In the genomic region with DNA sequence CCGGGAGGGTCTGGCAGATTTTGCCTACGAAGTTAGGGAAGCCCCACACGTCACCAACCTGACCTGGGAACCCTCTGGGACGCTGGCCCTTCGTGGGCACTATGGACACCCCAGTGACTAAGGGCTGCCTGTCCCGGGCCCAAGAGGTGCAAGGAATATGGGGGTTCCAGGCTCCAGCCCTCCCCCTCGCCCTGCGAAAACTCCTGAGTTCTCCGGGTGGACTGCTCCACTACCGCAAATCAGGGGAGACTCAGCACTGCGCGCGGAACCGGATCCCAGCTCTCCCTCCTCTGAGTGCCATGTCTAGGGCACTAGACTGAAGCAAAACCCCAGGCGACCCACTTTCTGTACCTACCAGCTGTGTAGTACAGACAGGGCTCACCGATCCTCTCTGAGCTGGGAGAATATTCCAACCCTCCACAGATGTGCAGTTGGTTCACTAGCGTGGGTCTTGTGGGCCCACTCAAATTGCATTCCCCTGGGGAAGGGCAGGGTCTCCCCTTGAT, we compare ENCODE assay signal across 7 cellular contexts. TPM values are rescaled to one million over a fixed set of nuclear protein-coding genes. Genes with fewer than 3 reads are reported as not detected.
A peak's percentile ranks its signal among the peaks of the same experiment; 100 is the strongest.
DNase-seq lines count a peak whose midpoint lies in the region; FAIRE-seq and TF ChIP-seq lines count a peak whose summit lies in the region.

A gene with protein sequence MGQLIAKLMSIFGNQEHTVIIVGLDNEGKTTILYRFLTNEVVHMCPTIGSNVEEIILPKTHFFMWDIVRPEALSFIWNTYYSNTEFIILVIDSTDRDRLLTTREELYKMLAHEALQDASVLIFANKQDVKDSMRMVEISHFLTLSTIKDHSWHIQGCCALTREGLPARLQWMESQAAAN (minus strand): TSS at position 318 of the 506 bp plus-strand sequence. CDS start 401 bp downstream, outside the sequence.

- H3K56ac ChIP-seq in H9 (ENCODE audit: insufficient read length, low read depth, low read length) = no peak within 1 kb of the TSS

- peak within 1 kb of the TSS; percentile 82 for H3K4me2 ChIP-seq in H9 (ENCODE audit: insufficient read depth, insufficient read length, low read length)

- FAIRE-seq in small intestine (lab: Jason Lieb, UNC) = no peak

- H3K27ac ChIP-seq in H9 (ENCODE audit: insufficient read length, low read depth, low read length) = no peak within 1 kb of the TSS
- no peak within 1 kb of the TSS for H3K27ac ChIP-seq in small intestine (ENCODE audit: low read depth in 1 of 2, low read length in 1 of 2)

- no peak within 1 kb of the TSS for H2BK120ac ChIP-seq in H9 (ENCODE audit: low read depth, low read length, poor library complexity, severe bottlenecking)

- H3K27me3 Mint-ChIP-seq in H9 (ENCODE audit: low read depth) = peaks cover 40% of the 10 kb centered on the region
- peaks cover 30% of the 10 kb centered on the region for H3K27me3 Mint-ChIP-seq in activated T-helper 2 cell treated with anti-CD3 and anti-CD28 coated beads, Interferon-gamma antibody, Interleukin-2, Interleukin-4, amounts not matched to agents 10 μg/mL and 5 μg/mL and 100 μg/mL, durations not matched to agents 14 hours and 24 hours and 36 hours (ENCODE audit: low read depth)
- H3K27me3 Mint-ChIP-seq in immature natural killer cell (ENCODE audit: low read depth in 3 of 3) = peaks cover 2 to 9% (median 3%) of the 10 kb centered on the region in 3 donors

- no peak within 1 kb of the TSS for H2BK5ac ChIP-seq in H9 (ENCODE audit: insufficient read length, low read length)

- no peak for TF ChIP-seq CTCF in H9 (conservative IDR thresholded peaks at IDR 0.05)

- no CpG with 5 or more reads among the region's 17 CpGs for WGBS in H9 (ENCODE audit: extremely low coverage, insufficient read length, low lambda C conversion rate)
- 62 to 82% (median 80%) methylated on average over 17 of the region's 17 CpGs for WGBS in small intestine, 3 donors

- H3T11ph ChIP-seq in H9 (ENCODE audit: low read length) = no peak within 1 kb of the TSS

- H3K27me3 ChIP-seq in H9 (ENCODE audit: insufficient read depth, low read length) (peaks cover 10% of the 10 kb centered on the region; the same call in 1 of the 2 replicates), small intestine (ENCODE audit: control insufficient read depth in 2 of 2, insufficient read depth in 2 of 2, low read length in 2 of 2) (peaks cover 0 to 4% of the 10 kb centered on the region in 2 donors)

- peaks cover 9% of the 10 kb centered on the region for H3K23me2 ChIP-seq in H9 (ENCODE audit: insufficient read length, low read depth, low read length, poor library complexity, severe bottlenecking)

- H3K4me1 ChIP-seq in H9 (ENCODE audit: insufficient read depth, low read length) (no peaks in the 10 kb centered on the region), small intestine (ENCODE audit: control insufficient read depth in 2 of 2, insufficient read depth in 1 of 2, low read depth in 1 of 2, low read length in 1 of 2) (no peaks in the 10 kb centered on the region)

- peak within 1 kb of the TSS; percentile 0 to 42 for H3K4me3 ChIP-seq in small intestine (ENCODE audit: low read depth in 1 of 2, low read length in 2 of 2)

- H3K9me3 ChIP-seq in H9 (ENCODE audit: control insufficient read depth, low read depth, low read length) (no peaks in the 10 kb centered on the region), small intestine (ENCODE audit: control insufficient read depth, low read depth) (no peaks in the 10 kb centered on the region)

- no peaks in the 10 kb centered on the region for H4K20me1 ChIP-seq in H9 (ENCODE audit: control insufficient read depth, insufficient read depth, insufficient read length)

- H3K4me1 Mint-ChIP-seq in H9 (peaks cover 24 to 25% of the 10 kb centered on the region in 2 experiments), immature natural killer cell (peaks cover 35 to 42% of the 10 kb centered on the region in 2 donors)
- peaks cover 14% of the 10 kb centered on the region for H3K4me1 Mint-ChIP-seq in activated T-helper 2 cell treated with anti-CD3 and anti-CD28 coated beads, Interferon-gamma antibody, Interleukin-2, Interleukin-4, amounts not matched to agents 10 μg/mL and 5 μg/mL and 100 μg/mL, durations not matched to agents 14 hours and 24 hours and 36 hours (ENCODE audit: low read depth)

- no peak within 1 kb of the TSS for H4K5ac ChIP-seq in H9 (ENCODE audit: insufficient read length, low read depth, low read length)

- H2BK15ac ChIP-seq in H9 (ENCODE audit: low read depth, low read length) = no peak within 1 kb of the TSS

- no peaks in the 10 kb centered on the region for H3K79me2 ChIP-seq in H9 (ENCODE audit: insufficient read depth, low read length)

- H3K18ac ChIP-seq in H9 (ENCODE audit: insufficient read length, low read depth, low read length) = no peak within 1 kb of the TSS

- H3K14ac ChIP-seq in H9 (ENCODE audit: insufficient read depth, low read length) = no peak within 1 kb of the TSS

- H3K27ac Mint-ChIP-seq in H9 (no peak within 1 kb of the TSS; a peak in 1 of 7 replicates), immature natural killer cell (peak within 1 kb of the TSS; percentile 43 to 84 (median 78))
- no peak within 1 kb of the TSS for H3K27ac Mint-ChIP-seq in activated T-helper 2 cell treated with anti-CD3 and anti-CD28 coated beads, Interferon-gamma antibody, Interleukin-2, Interleukin-4, amounts not matched to agents 10 μg/mL and 5 μg/mL and 100 μg/mL, durations not matched to agents 14 hours and 24 hours and 36 hours

- H3K36me3 ChIP-seq in small intestine (ENCODE audit: control insufficient read depth in 2 of 2, insufficient read depth in 2 of 2, low read length in 2 of 2) = no peaks in the 10 kb centered on the region

- no peak within 1 kb of the TSS for H2BK20ac ChIP-seq in H9 (ENCODE audit: low read depth, low read length, poor library complexity, severe bottlenecking)

- peaks cover 4 to 8% of the 10 kb centered on the region in 2 experiments for H3K9me3 Mint-ChIP-seq in H9
- H3K9me3 Mint-ChIP-seq in activated T-helper 2 cell treated with anti-CD3 and anti-CD28 coated beads, Interferon-gamma antibody, Interleukin-2, Interleukin-4, amounts not matched to agents 10 μg/mL and 5 μg/mL and 100 μg/mL, durations not matched to agents 14 hours and 24 hours and 36 hours = peaks cover 3% of the 10 kb centered on the region
- no peaks in the 10 kb centered on the region for H3K9me3 Mint-ChIP-seq in immature natural killer cell

- H3K36me3 Mint-ChIP-seq in H9 (ENCODE audit: insufficient read depth in 1 of 3, low read depth in 3 of 3) (peaks cover 3 to 8% (median 7%) of the 10 kb centered on the region in 3 experiments; a peak in 5 of 7 replicates), immature natural killer cell (no peaks in the 10 kb centered on the region)
- H3K36me3 Mint-ChIP-seq in activated T-helper 2 cell treated with anti-CD3 and anti-CD28 coated beads, Interferon-gamma antibody, Interleukin-2, Interleukin-4, amounts not matched to agents 10 μg/mL and 5 μg/mL and 100 μg/mL, durations not matched to agents 14 hours and 24 hours and 36 hours (ENCODE audit: low read depth) = no peaks in the 10 kb centered on the region

- H3K4me3 Mint-ChIP-seq in H9 (peak within 1 kb of the TSS; percentile 82 to 96), immature natural killer cell (peak within 1 kb of the TSS; percentile 90 to 95 (median 92))
- H3K4me3 Mint-ChIP-seq in activated T-helper 2 cell treated with anti-CD3 and anti-CD28 coated beads, Interferon-gamma antibody, Interleukin-2, Interleukin-4, amounts not matched to agents 10 μg/mL and 5 μg/mL and 100 μg/mL, durations not matched to agents 14 hours and 24 hours and 36 hours (ENCODE audit: low read depth) = peak within 1 kb of the TSS; percentile 86

- no peak within 1 kb of the TSS for H3K9ac ChIP-seq in H9 (ENCODE audit: extremely low read depth, insufficient read length, low read length)

- no peak within 1 kb of the TSS for H2AFZ ChIP-seq in H9 (ENCODE audit: low read length)

- H4K91ac ChIP-seq in H9 (ENCODE audit: insufficient read length, low read depth, low read length) = no peak within 1 kb of the TSS

- H4K8ac ChIP-seq in H9 (replicated peaks; ENCODE audit: insufficient read length, low read depth, low read length) = no peak within 1 kb of the TSS

- intact Hi-C loops in activated T-helper 2 cell treated with anti-CD3 and anti-CD28 coated beads, Interferon-gamma antibody, Interleukin-2, Interleukin-4, amounts not matched to agents 10 μg/mL and 5 μg/mL and 100 μg/mL, durations not matched to agents 14 hours and 24 hours and 36 hours (cut with micrococcal nuclease) = loop anchor here (10.0 kb wide), 1 partner anchor 69 kb away; no protein-coding TSS in a partner anchor

- no peak within 1 kb of the TSS for H3K4ac ChIP-seq in H9 (ENCODE audit: low read depth, low read length)

- no peak within 1 kb of the TSS for H2AK5ac ChIP-seq in H9 (ENCODE audit: insufficient read length, low read length)

- H3K23ac ChIP-seq in H9 (ENCODE audit: insufficient read length, low read depth, low read length) = no peak within 1 kb of the TSS

- DNase-seq in H9 = no peak
- DNase-seq in activated T-helper 2 cell treated with anti-CD3 and anti-CD28 coated beads, Interferon-gamma antibody, Interleukin-2, Interleukin-4, amounts not matched to agents 10 μg/mL and 5 μg/mL and 100 μg/mL, durations not matched to agents 14 hours and 24 hours and 36 hours (ENCODE audit: low spot score) = no peak
- no peak for DNase-seq in immature natural killer cell
- DNase-seq in small intestine = no peak
- no peak for DNase-seq in activated gamma-delta T cell treated with Interleukin-2 at 50 U/mL for 16 hours
- no peak for DNase-seq in stimulated activated CD4-positive, alpha-beta T cell treated with anti-CD3 and anti-CD28 coated beads, Interleukin-4, amount 100 ng/mL, for 1 hour
- no peak for DNase-seq in NCI-H345 treated with DMSO at 0.1 percent for 48 hours (lab: John Stamatoyannopoulos, UW; ENCODE audit: unreplicated experiment)

- H2BK12ac ChIP-seq in H9 (ENCODE audit: insufficient read length, low read depth, low read length) = no peak within 1 kb of the TSS

- H3K79me1 ChIP-seq in H9 (ENCODE audit: insufficient read depth, low read depth, low read length, poor library complexity, severe bottlenecking) = no peaks in the 10 kb centered on the region

RNA-seq across cellular contexts. Expression of the gene that starts here (rescaled TPM):
- not detected in 2 replicates for total RNA-seq in H9 (2021)
- total RNA-seq in activated T-helper 2 cell treated with anti-CD3 and anti-CD28 coated beads, Interferon-gamma antibody, Interleukin-2, Interleukin-4, amounts not matched to agents 10 μg/mL and 5 μg/mL and 100 μg/mL, durations not matched to agents 14 hours and 24 hours and 36 hours = 0.07 TPM in 1 of 2 replicates, not detected in the other
- polyA plus RNA-seq in immature natural killer cell (not detected), small intestine (not detected)

Comparison
In these comparisons a context has a peak if more than half of its experiments do, and no peak if none do; other contexts are left out.
1. H3K27ac Mint-ChIP-seq: peak in immature natural killer cell (6 of 6); none in H9 (0 of 3) and activated T-helper 2 cell treated with anti-CD3 and anti-CD28 coated beads, Interferon-gamma antibody, Interleukin-2, Interleukin-4, amounts not matched to agents 10 μg/mL and 5 μg/mL and 100 μg/mL, durations not matched to agents 14 hours and 24 hours and 36 hours (single experiment).
2. Peak in every context shown above with its lines, with median percentiles within 50 percentile points of each other: H3K4me3 Mint-ChIP-seq.